ENCODE assay signal across 14 cellular contexts in genomic region chr6:161217631-161218030, GRCh38. TPM values are rescaled to one million over a fixed set of nuclear protein-coding genes. Genes with fewer than 3 reads are reported as not detected.
DNase-seq lines count a peak whose midpoint lies in the region; ATAC-seq and TF ChIP-seq lines count a peak whose summit lies in the region.
"Had no signal": no experiment of that assay in that cellular context is flagged by ENCODE, and none has a peak within 500 bp of the region (broad histone marks: within the 10 kb centered on the region; RNA-seq: fewer than 3 reads in every experiment).

No MANE protein-coding gene starts in this region.

- peak; percentile 66 for DNase-seq in left lobe of liver (ENCODE audit: low spot score)
- DNase-seq in trophoblast cell: no peak
- peak; percentile 32 to 47 for DNase-seq in thyroid gland
- DNase-seq in hippocampal formation (lab: John Stamatoyannopoulos, UW): no peak
- DNase-seq in COLO668 (lab: John Stamatoyannopoulos, UW; ENCODE audit: unreplicated experiment): no peak
- no peak for DNase-seq in D341Med (ENCODE audit: low spot score)
- DNase-seq: ACHN; Calu3; CD4-positive, CD25-positive, alpha-beta regulatory T cell; DMS79 had no signal

- H2BK120ac ChIP-seq in trophoblast cell (ENCODE audit: insufficient read depth, low read length, poor library complexity): no peak overlapping the region

- H3K4me3 ChIP-seq in trophoblast cell (ENCODE audit: low read depth, low read length): peak overlapping the region; percentile 15
- H3K4me3 ChIP-seq in thyroid gland (replicated peaks in 1 of 3): no peak overlapping the region
- H3K4me3 ChIP-seq: BLaER1 treated with 17β-estradiol and CSF1 and Interleukin-3, amounts not matched to agents 10 nM and 100 nM; GM12878; GM23338 had no signal

- no peak for TF ChIP-seq CTCF in thyroid gland (IDR thresholded peaks at IDR 0.05)

- WGBS in trophoblast cell (ENCODE audit: extremely low coverage, insufficient coverage, insufficient read length): no CpG with 5 or more reads among the region's 5 CpGs
- WGBS in thyroid gland, 2 donors: 83 to 87% methylated on average over 3 to 4 of the region's 5 CpGs

- H2BK12ac ChIP-seq in trophoblast cell (ENCODE audit: low read length): no peak overlapping the region

- peak overlapping the region; percentile 3 for H3K27ac ChIP-seq in angular gyrus (ENCODE audit: low read depth, low read length)
- no peak overlapping the region for H3K27ac ChIP-seq in trophoblast cell (ENCODE audit: low read depth, low read length)
- H3K27ac ChIP-seq in thyroid gland: no peak overlapping the region
- H3K27ac ChIP-seq: BLaER1 treated with 17β-estradiol and CSF1 and Interleukin-3, amounts not matched to agents 10 nM and 100 nM had no signal

- no peak overlapping the region for H4K8ac ChIP-seq in trophoblast cell (ENCODE audit: low read depth, low read length)

- peaks cover 8 to 20% of the 10 kb centered on the region in 2 experiments for H3K36me3 ChIP-seq in trophoblast cell (ENCODE audit: control insufficient read depth in 1 of 2, insufficient read depth in 2 of 2, low read length in 2 of 2)
- H3K36me3 ChIP-seq in thyroid gland: no peaks in the 10 kb centered on the region

- no peak overlapping the region for H2AFZ ChIP-seq in trophoblast cell (ENCODE audit: insufficient read depth, low read length, poor library complexity)
- H2AFZ ChIP-seq: GM23338 had no signal

- H3K23ac ChIP-seq in trophoblast cell (ENCODE audit: low read length): no peak overlapping the region

- H4K91ac ChIP-seq in trophoblast cell (ENCODE audit: low read depth, low read length): no peak overlapping the region

- no peaks in the 10 kb centered on the region for H3K79me2 ChIP-seq in trophoblast cell (ENCODE audit: control insufficient read depth, insufficient read depth, low read length, poor library complexity)

- no peak overlapping the region for H2AK5ac ChIP-seq in trophoblast cell (ENCODE audit: low read length)

- no peak overlapping the region for H3K14ac ChIP-seq in trophoblast cell (ENCODE audit: low read length)

- no peak overlapping the region for H3K18ac ChIP-seq in trophoblast cell (ENCODE audit: low read length)

- ATAC-seq in left lobe of liver: peak; percentile 99
- ATAC-seq: GM12878, GM23338 had no signal

- H2BK5ac ChIP-seq in trophoblast cell (ENCODE audit: low read depth, low read length, poor library complexity): no peak overlapping the region

- TF ChIP-seq POLR2A in thyroid gland (IDR thresholded peaks at IDR 0.05): no peak

- H3K79me1 ChIP-seq in trophoblast cell (ENCODE audit: low read length): no peaks in the 10 kb centered on the region

- H3K27me3 ChIP-seq in trophoblast cell (ENCODE audit: insufficient read depth, low read length) (no peaks in the 10 kb centered on the region), thyroid gland (no peaks in the 10 kb centered on the region)
- H3K27me3 ChIP-seq: BLaER1 treated with 17β-estradiol and CSF1 and Interleukin-3, amounts not matched to agents 10 nM and 100 nM had no signal

- H3K4ac ChIP-seq in trophoblast cell (ENCODE audit: low read depth, low read length): no peak overlapping the region

- intact Hi-C loops in thyroid gland (cut with DNase I): no loop called here

- H4K12ac ChIP-seq in trophoblast cell (ENCODE audit: low read depth, low read length): no peak overlapping the region

- no peak overlapping the region for H3K4me2 ChIP-seq in trophoblast cell (ENCODE audit: low read length)
- H3K4me2 ChIP-seq: BLaER1 treated with 17β-estradiol and CSF1 and Interleukin-3, amounts not matched to agents 10 nM and 100 nM; GM23338 had no signal

- H3K9ac ChIP-seq in trophoblast cell (ENCODE audit: low read length): no peak overlapping the region
- H3K9ac ChIP-seq: BLaER1 treated with 17β-estradiol and CSF1 and Interleukin-3, amounts not matched to agents 10 nM and 100 nM had no signal

- H3K4me1 ChIP-seq in trophoblast cell (ENCODE audit: control insufficient read depth in 1 of 2, insufficient read depth in 2 of 2, low read length in 2 of 2): peaks cover 0 to 3% of the 10 kb centered on the region in 2 experiments
- peaks cover 36 to 54% of the 10 kb centered on the region in 2 donors for H3K4me1 ChIP-seq in thyroid gland
- H3K4me1 ChIP-seq: BLaER1 treated with 17β-estradiol and CSF1 and Interleukin-3, amounts not matched to agents 10 nM and 100 nM had no signal

- H3K9me3 ChIP-seq in trophoblast cell (ENCODE audit: insufficient read depth, low read depth, low read length) (peaks cover 3% of the 10 kb centered on the region), thyroid gland (no peaks in the 10 kb centered on the region)

RNA-seq across cellular contexts. Expression of gene AGPAT4, which starts 56.2 kb away (rescaled TPM):
- total RNA-seq in left lobe of liver (0.88 TPM), thyroid gland (10 to 100 TPM in 1 of 4 donors, 1 to 10 TPM in 3; 6.1 to 12.8 (median 6.9) TPM)
- 10.5 and 11.6 TPM in 2 replicates for polyA plus RNA-seq in trophoblast cell (2013)

Comparison
In these comparisons a context has a peak if more than half of its experiments do, and no peak if none do; other contexts are left out.
1. DNase-seq: peak in left lobe of liver (single experiment) and thyroid gland (2 of 2); none in trophoblast cell (0 of 2), hippocampal formation (0 of 2), COLO668 (single experiment) and D341Med (single experiment).